Comparison of ENCODE assay signal across 9 cellular contexts in genomic region chr19:55173717-55174409, GRCh38. TPM values are rescaled to one million over a fixed set of nuclear protein-coding genes. Genes with fewer than 3 reads are reported as not detected.
DNase-seq lines count a peak whose midpoint lies in the region; ATAC-seq lines count a peak whose summit lies in the region.
"Had no signal": no experiment of that assay in that cellular context is flagged by ENCODE, and none has a peak within 500 bp of the region (broad histone marks: within the 10 kb centered on the region; RNA-seq: fewer than 3 reads in every experiment).

No MANE protein-coding gene starts in this region.

- H3K4me1 Mint-ChIP-seq in activated naive CD4-positive, alpha-beta T cell treated with anti-CD3 and anti-CD28 coated beads for 36 hours (ENCODE audit: low read depth): peaks cover 13% of the 10 kb centered on the region

- no peaks in the 10 kb centered on the region for H3K79me2 ChIP-seq in trophoblast cell (ENCODE audit: control insufficient read depth, insufficient read depth, low read length, poor library complexity)

- H2BK5ac ChIP-seq in trophoblast cell (ENCODE audit: low read depth, low read length, poor library complexity): no peak overlapping the region

- no peaks in the 10 kb centered on the region for H3K9me3 Mint-ChIP-seq in activated naive CD4-positive, alpha-beta T cell treated with anti-CD3 and anti-CD28 coated beads for 36 hours

- intact Hi-C loops in activated naive CD4-positive, alpha-beta T cell treated with anti-CD3 and anti-CD28 coated beads for 36 hours (cut with micrococcal nuclease): no loop called here

- no peak overlapping the region for H2AK5ac ChIP-seq in trophoblast cell (ENCODE audit: low read length)

- H3K27ac ChIP-seq in trophoblast cell (ENCODE audit: low read depth, low read length): no peak overlapping the region

- H3K27me3 Mint-ChIP-seq in activated naive CD4-positive, alpha-beta T cell treated with anti-CD3 and anti-CD28 coated beads for 36 hours (ENCODE audit: low read depth): peaks cover 73% of the 10 kb centered on the region

- no peak overlapping the region for H3K4ac ChIP-seq in trophoblast cell (ENCODE audit: low read depth, low read length)

- no peaks in the 10 kb centered on the region for H3K36me3 Mint-ChIP-seq in activated naive CD4-positive, alpha-beta T cell treated with anti-CD3 and anti-CD28 coated beads for 36 hours (ENCODE audit: low read depth)

- peak overlapping the region; percentile 70 for H3K4me2 ChIP-seq in trophoblast cell (ENCODE audit: low read length)

- no peak overlapping the region for H4K8ac ChIP-seq in trophoblast cell (ENCODE audit: low read depth, low read length)

- no peak for ATAC-seq in GM21526 (IDR thresholded peaks at IDR 0.05; ENCODE audit: low FRiP score, unreplicated experiment)

- DNase-seq in activated CD4-positive, CD25-positive, alpha-beta regulatory T cell treated with anti-CD3 and anti-CD28 coated beads, Interleukin-2, amount 50 U/mL, for 72 hours: peak; percentile 47
- no peak for DNase-seq in activated CD4-positive, CD25-positive, alpha-beta regulatory T cell (lab: John Stamatoyannopoulos, UW)
- DNase-seq in NCI-H526 (lab: John Stamatoyannopoulos, UW) (peak; percentile 68 to 90), glomerular visceral epithelial cell (ENCODE audit: extremely low spot score) (peak; percentile 75), trophoblast cell (peak in 1 of 2 donors; percentile 27), NCI-H345 treated with DMSO at 0.1 percent for 48 hours (lab: John Stamatoyannopoulos, UW; ENCODE audit: unreplicated experiment) (no peak)
- peak; percentile 56 for DNase-seq in activated naive CD4-positive, alpha-beta T cell treated with anti-CD3 and anti-CD28 coated beads for 36 hours

- H3K27ac Mint-ChIP-seq in activated naive CD4-positive, alpha-beta T cell treated with anti-CD3 and anti-CD28 coated beads for 36 hours: no peak overlapping the region

- no peak overlapping the region for H4K12ac ChIP-seq in trophoblast cell (ENCODE audit: low read depth, low read length)

- peak overlapping the region; percentile 49 for H3K4me3 Mint-ChIP-seq in activated naive CD4-positive, alpha-beta T cell treated with anti-CD3 and anti-CD28 coated beads for 36 hours

- H2BK120ac ChIP-seq in trophoblast cell (ENCODE audit: insufficient read depth, low read length, poor library complexity): no peak overlapping the region

- no peak overlapping the region for H3K9ac ChIP-seq in trophoblast cell (ENCODE audit: low read length)

- H2BK12ac ChIP-seq in trophoblast cell (ENCODE audit: low read length): no peak overlapping the region

- no peaks in the 10 kb centered on the region for H3K79me1 ChIP-seq in trophoblast cell (ENCODE audit: low read length)

- H3K4me3 ChIP-seq in trophoblast cell (ENCODE audit: low read depth, low read length): peak overlapping the region; percentile 51

- WGBS in trophoblast cell (ENCODE audit: extremely low coverage, insufficient coverage, insufficient read length): no CpG with 5 or more reads among the region's 37 CpGs

- H3K9me3 ChIP-seq in trophoblast cell (ENCODE audit: insufficient read depth, low read depth, low read length): peaks cover 20% of the 10 kb centered on the region

- peaks cover 0 to 7% of the 10 kb centered on the region in 2 experiments for H3K4me1 ChIP-seq in trophoblast cell (ENCODE audit: control insufficient read depth in 1 of 2, insufficient read depth in 2 of 2, low read length in 2 of 2)

- H2AFZ ChIP-seq in trophoblast cell (ENCODE audit: insufficient read depth, low read length, poor library complexity): no peak overlapping the region

- no peak overlapping the region for H3K23ac ChIP-seq in trophoblast cell (ENCODE audit: low read length)

- H4K91ac ChIP-seq in trophoblast cell (ENCODE audit: low read depth, low read length): no peak overlapping the region

- peaks cover 19% of the 10 kb centered on the region for H3K27me3 ChIP-seq in trophoblast cell (ENCODE audit: insufficient read depth, low read length)

- no peaks in the 10 kb centered on the region for H3K36me3 ChIP-seq in trophoblast cell (ENCODE audit: control insufficient read depth in 1 of 2, insufficient read depth in 2 of 2, low read length in 2 of 2)

- H3K18ac ChIP-seq in trophoblast cell (ENCODE audit: low read length): no peak overlapping the region

- CTCF ChIA-PET in activated naive CD4-positive, alpha-beta T cell treated with anti-CD3 and anti-CD28 coated beads for 36 hours (lab: Charles Lee): interaction anchor here (0.6 kb wide), 1 partner anchor 66 kb away, joined by 4 read pairs; no protein-coding TSS in a partner anchor

- no peak overlapping the region for H3K14ac ChIP-seq in trophoblast cell (ENCODE audit: low read length)

RNA-seq across cellular contexts. Expression of gene SYT5, which starts 6.2 kb away (rescaled TPM):
- total RNA-seq in activated naive CD4-positive, alpha-beta T cell treated with anti-CD3 and anti-CD28 coated beads for 36 hours: not detected
- 0.08 and 0.11 TPM in 2 replicates for polyA plus RNA-seq in trophoblast cell (2013)

RNA-seq across cellular contexts. Expression of gene DNAAF3, which starts 7.5 kb away (rescaled TPM):
- total RNA-seq in activated naive CD4-positive, alpha-beta T cell treated with anti-CD3 and anti-CD28 coated beads for 36 hours: not detected
- 0.44 and 0.53 TPM in 2 replicates for polyA plus RNA-seq in trophoblast cell (2013)

RNA-seq across cellular contexts. Expression of gene TNNI3, which starts 16.3 kb away (rescaled TPM):
- not detected for total RNA-seq in activated naive CD4-positive, alpha-beta T cell treated with anti-CD3 and anti-CD28 coated beads for 36 hours
- 0.05 and 0.33 TPM in 2 replicates for polyA plus RNA-seq in trophoblast cell (2013)
- total RNA-seq: dermis microvascular lymphatic vessel endothelial cell had no signal

RNA-seq across cellular contexts. Expression of gene TNNT1, which starts 24.9 kb away (rescaled TPM):
- total RNA-seq in activated naive CD4-positive, alpha-beta T cell treated with anti-CD3 and anti-CD28 coated beads for 36 hours: not detected
- 8.9 and 10.6 TPM in 2 replicates for polyA plus RNA-seq in trophoblast cell (2013)

RNA-seq across cellular contexts. Expression of gene PTPRH, which starts 35.4 kb away (rescaled TPM):
- total RNA-seq in activated naive CD4-positive, alpha-beta T cell treated with anti-CD3 and anti-CD28 coated beads for 36 hours: not detected
- polyA plus RNA-seq in trophoblast cell (2013): 0.11 TPM in 2 replicates

Comparison
In these comparisons a context has a peak if more than half of its experiments do, and no peak if none do; other contexts are left out.
1. DNase-seq: peak in activated CD4-positive, CD25-positive, alpha-beta regulatory T cell treated with anti-CD3 and anti-CD28 coated beads, Interleukin-2, amount 50 U/mL, for 72 hours (single experiment), NCI-H526 (2 of 2), activated naive CD4-positive, alpha-beta T cell treated with anti-CD3 and anti-CD28 coated beads for 36 hours (single experiment) and glomerular visceral epithelial cell (single experiment); none in activated CD4-positive, CD25-positive, alpha-beta regulatory T cell (0 of 4) and NCI-H345 treated with DMSO at 0.1 percent for 48 hours (single experiment).